In genomic region chr5:139636207-139636792, GRCh38 we compare ENCODE assay signal across 1 cellular context.
TF ChIP-seq lines count a peak whose summit lies in the region.

No MANE protein-coding gene starts in this region.

TF ChIP-seq in GM12878, 131 proteins besides CTCF, POLR2A, EP300 and RAD21 (continued from another document and continues in another):
- TF ChIP-seq TCF12 (IDR thresholded peaks at IDR 0.05; ENCODE audit: low read depth, low read length) = peak; percentile 98
- TF ChIP-seq ZNF687 (IDR thresholded peaks at IDR 0.05) = peak; percentile 45
- TF ChIP-seq MLLT1 (IDR thresholded peaks at IDR 0.05) = peak; percentile 66; the same call in 1 of the 2 replicates
- TF ChIP-seq ZNF274 (IDR thresholded peaks at IDR 0.05; ENCODE audit: insufficient read depth, insufficient read length) = no peak
- TF ChIP-seq BCL3 (IDR thresholded peaks at IDR 0.05; ENCODE audit: borderline replicate concordance, insufficient read depth, low read depth, low read length, poor library complexity, severe bottlenecking) = peak; percentile 91
- peak; percentile 83; the same call in 1 of the 2 replicates for TF ChIP-seq CHD1 (IDR thresholded peaks at IDR 0.05; ENCODE audit: low read depth, low read length)
- peak; percentile 99 for TF ChIP-seq PAX5 (IDR thresholded peaks at IDR 0.05; ENCODE audit: borderline replicate concordance, low read depth, low read length)
- no peak for TF ChIP-seq E4F1 (IDR thresholded peaks at IDR 0.05; ENCODE audit: borderline replicate concordance, partially characterized antibody)
- no peak for TF ChIP-seq MTA3 (IDR thresholded peaks at IDR 0.05; ENCODE audit: borderline replicate concordance, low read length)
- TF ChIP-seq ATF2 (IDR thresholded peaks at IDR 0.05; ENCODE audit: low read length) = no peak
- peak; percentile 90 for TF ChIP-seq SPI1 (IDR thresholded peaks at IDR 0.05; ENCODE audit: borderline replicate concordance, insufficient read depth, low read depth, low read length)
- no peak for TF ChIP-seq ZNF24 (IDR thresholded peaks at IDR 0.05)
- 0 out of 2 replicates have a peak, but pooled peaks have one; percentile 50 for TF ChIP-seq MYB (IDR thresholded peaks at IDR 0.05; ENCODE audit: borderline replicate concordance, low read depth, low read length)
- TF ChIP-seq RELB (IDR thresholded peaks at IDR 0.05; ENCODE audit: low read depth) = peak; percentile 85; the same call in 1 of the 2 replicates
- no peak; the same call in 1 of the 2 replicates for TF ChIP-seq BACH1 (IDR thresholded peaks at IDR 0.05; ENCODE audit: borderline replicate concordance)
- TF ChIP-seq EZH2 (IDR thresholded peaks at IDR 0.05; ENCODE audit: borderline replicate concordance, control insufficient read depth, low read depth, low read length) = no peak
- TF ChIP-seq KLF5 (IDR thresholded peaks at IDR 0.05; ENCODE audit: partially characterized antibody) = no peak
- 0 out of 2 replicates have a peak, but pooled peaks have one; percentile 38 for TF ChIP-seq JUND (IDR thresholded peaks at IDR 0.05; ENCODE audit: low read depth, low read length)
- TF ChIP-seq TCF7 (IDR thresholded peaks at IDR 0.05; ENCODE audit: borderline replicate concordance) = peak; percentile 70
- TF ChIP-seq MEF2A (IDR thresholded peaks at IDR 0.05; ENCODE audit: insufficient read depth, low read depth, low read length) = 0 out of 2 replicates have a peak, but pooled peaks have one; percentile 41
- TF ChIP-seq MAX (IDR thresholded peaks at IDR 0.05; ENCODE audit: low read depth, low read length) = peak; percentile 73
- no peak for TF ChIP-seq ATF3 (IDR thresholded peaks at IDR 0.05; ENCODE audit: borderline replicate concordance, extremely low read depth, low read depth, low read length)
- no peak for TF ChIP-seq SRF (IDR thresholded peaks at IDR 0.05; ENCODE audit: low read depth in 2 of 2, low read length in 2 of 2)
- TF ChIP-seq CUX1 (IDR thresholded peaks at IDR 0.05; ENCODE audit: insufficient replicate concordance, low read depth, low read length) = no peak
- TF ChIP-seq ZNF207 (IDR thresholded peaks at IDR 0.05; ENCODE audit: borderline replicate concordance) = no peak
- TF ChIP-seq KDM1A (IDR thresholded peaks at IDR 0.05; ENCODE audit: borderline replicate concordance) = no peak
- no peak for TF ChIP-seq ELK1 (IDR thresholded peaks at IDR 0.05; ENCODE audit: low read depth, low read length)
- TF ChIP-seq CBX5 (IDR thresholded peaks at IDR 0.05; ENCODE audit: low read depth) = no peak
- no peak for TF ChIP-seq RUNX3 (IDR thresholded peaks at IDR 0.05; ENCODE audit: low read length)
- TF ChIP-seq CHD2 (IDR thresholded peaks at IDR 0.05; ENCODE audit: borderline replicate concordance, low read depth, low read length) = peak; percentile 76; the same call in 1 of the 2 replicates
- TF ChIP-seq ETV6 (conservative IDR thresholded peaks at IDR 0.05 in 1 of 2, IDR thresholded peaks at IDR 0.05 in 1 of 2; ENCODE audit: borderline replicate concordance in 1 of 2, low read depth in 1 of 2) = no peak; a peak in 1 of 4 replicates
- peak; percentile 73 for TF ChIP-seq NR2C1 (IDR thresholded peaks at IDR 0.05)
- TF ChIP-seq USF1 (IDR thresholded peaks at IDR 0.05; ENCODE audit: borderline replicate concordance, extremely low read length, insufficient read depth, low read depth, low read length) = no peak
